27 cellular contexts compared by ENCODE assay signal in genomic region chr5:1753490-1753889, GRCh38.
"Had no signal": no experiment of that assay in that cellular context is flagged by ENCODE, and none has a peak within 500 bp of the region (broad histone marks: within the 10 kb centered on the region; RNA-seq: fewer than 3 reads in every experiment).

No MANE protein-coding gene starts in this region.

- FAIRE-seq: endothelial cell of umbilical vein, frontal cortex, pancreas had no signal

- H3K27ac ChIP-seq: esophagus muscularis mucosa, hepatocyte, pancreas, skin epidermis had no signal

- DNase-seq: activated B cell treated with CpG ODN at 0.5 μM for 24 hours; activated CD4-positive, alpha-beta T cell treated with anti-CD3 and anti-CD28 coated beads, Interleukin-2, amount 50 U/mL, for 4 hours; activated gamma-delta T cell; activated T-cell treated with anti-CD3 and anti-CD28 coated beads for 4 hours; anterior cingulate cortex; dermis blood vessel endothelial cell; effector memory CD4-positive, alpha-beta T cell; glutamatergic neuron; immature natural killer cell; left ventricle myocardium superior; right cardiac atrium; stimulated activated CD4-positive, alpha-beta T cell treated with anti-CD3 and anti-CD28 coated beads, Interleukin-1b, Interleukin-23, amount 100 ng/mL, for 48 hours; SW 1271; T-helper 17 cell; trophoblast cell had no signal

- H3K27me3 Mint-ChIP-seq: natural killer cell treated with Interleukin-12 subunit alpha and Interleukin-12 subunit beta and Interleukin-15 and Interleukin-18, amount 100 ng/mL, for 72 hours had no signal

- H3K4me3 Mint-ChIP-seq: activated B cell treated with CpG ODN at 0.5 μM for 24 hours; activated CD4-positive, alpha-beta T cell treated with anti-CD3 and anti-CD28 coated beads for 36 hours; activated naive CD4-positive, alpha-beta T cell treated with anti-CD3 and anti-CD28 coated beads, Interleukin-2, amount 50 U/mL, for 24 hours; activated T-helper 1 cell treated with anti-CD3 and anti-CD28 coated beads, Interleukin-12 subunit alpha, Interleukin-12 subunit beta, Interleukin-2, Interleukin-4 antibody, amounts not matched to agents 30 ng/mL and 10 ng/mL and 1 ng/mL, durations not matched to agents 14 hours and 24 hours and 36 hours; brain; immature natural killer cell; natural killer cell treated with Interleukin-12 subunit alpha and Interleukin-12 subunit beta and Interleukin-15 and Interleukin-18, amount 100 ng/mL, for 72 hours; stimulated activated naive CD8-positive, alpha-beta T cell treated with anti-CD3 and anti-CD28 coated beads, Interleukin-15, amount 100 ng/mL, for 72 hours; T-helper 17 cell had no signal

- H3K4me3 ChIP-seq: esophagus muscularis mucosa, hepatocyte, pancreas, skin epidermis had no signal

- H3K4me1 Mint-ChIP-seq: activated B cell treated with CpG ODN at 0.5 μM for 24 hours; activated CD4-positive, alpha-beta T cell treated with anti-CD3 and anti-CD28 coated beads for 36 hours; activated naive CD4-positive, alpha-beta T cell treated with anti-CD3 and anti-CD28 coated beads, Interleukin-2, amount 50 U/mL, for 24 hours; immature natural killer cell; stimulated activated naive CD8-positive, alpha-beta T cell treated with anti-CD3 and anti-CD28 coated beads, Interleukin-15, amount 100 ng/mL, for 72 hours had no signal

- H3K9me3 Mint-ChIP-seq: natural killer cell treated with Interleukin-12 subunit alpha and Interleukin-12 subunit beta and Interleukin-15 and Interleukin-18, amount 100 ng/mL, for 72 hours had no signal

- H3K27ac Mint-ChIP-seq: activated B cell treated with CpG ODN at 0.5 μM for 24 hours; activated CD4-positive, alpha-beta T cell treated with anti-CD3 and anti-CD28 coated beads for 36 hours; activated naive CD4-positive, alpha-beta T cell treated with anti-CD3 and anti-CD28 coated beads, Interleukin-2, amount 50 U/mL, for 24 hours; activated T-helper 1 cell treated with anti-CD3 and anti-CD28 coated beads, Interleukin-12 subunit alpha, Interleukin-12 subunit beta, Interleukin-2, Interleukin-4 antibody, amounts not matched to agents 30 ng/mL and 10 ng/mL and 1 ng/mL, durations not matched to agents 14 hours and 24 hours and 36 hours; immature natural killer cell; natural killer cell treated with Interleukin-12 subunit alpha and Interleukin-12 subunit beta and Interleukin-15 and Interleukin-18, amount 100 ng/mL, for 72 hours; stimulated activated naive CD8-positive, alpha-beta T cell treated with anti-CD3 and anti-CD28 coated beads, Interleukin-15, amount 100 ng/mL, for 72 hours; T-helper 17 cell had no signal

- H3K27me3 ChIP-seq: hepatocyte, pancreas had no signal

- H3K9me3 ChIP-seq: esophagus muscularis mucosa, pancreas had no signal

- ATAC-seq: activated CD4-positive, alpha-beta T cell treated with anti-CD3 and anti-CD28 coated beads for 36 hours; left ventricle myocardium superior; natural killer cell treated with Interleukin-12 subunit alpha and Interleukin-12 subunit beta and Interleukin-15 and Interleukin-18, amount 100 ng/mL, for 72 hours; pancreas; right cardiac atrium; stimulated activated naive CD8-positive, alpha-beta T cell treated with anti-CD3 and anti-CD28 coated beads, Interleukin-15, amount 100 ng/mL, for 72 hours; T-helper 17 cell had no signal

- H3K36me3 ChIP-seq: esophagus muscularis mucosa, pancreas had no signal

- H3K36me3 Mint-ChIP-seq: activated naive CD4-positive, alpha-beta T cell treated with anti-CD3 and anti-CD28 coated beads, Interleukin-2, amount 50 U/mL, for 24 hours; immature natural killer cell; natural killer cell treated with Interleukin-12 subunit alpha and Interleukin-12 subunit beta and Interleukin-15 and Interleukin-18, amount 100 ng/mL, for 72 hours had no signal

- H3K4me1 ChIP-seq: esophagus muscularis mucosa, pancreas had no signal
